In genomic region chr16:70689035-70689969, GRCh38 we compare ENCODE assay signal across 13 cellular contexts. TPM values are rescaled to one million over a fixed set of nuclear protein-coding genes. Genes with fewer than 3 reads are reported as not detected.
DNase-seq lines count a peak whose midpoint lies in the region; ATAC-seq, FAIRE-seq and TF ChIP-seq lines count a peak whose summit lies in the region.
"Had no signal": no experiment of that assay in that cellular context is flagged by ENCODE, and none has a peak within 500 bp of the region (broad histone marks: within the 10 kb centered on the region; RNA-seq: fewer than 3 reads in every experiment).

No MANE protein-coding gene starts in this region.

- FAIRE-seq in K562 (lab: Jason Lieb, UNC): no peak

- H3K9ac ChIP-seq in K562 (ENCODE audit: insufficient read depth in 1 of 2, low read depth in 2 of 2, low read length in 2 of 2) (peak overlapping the region in 1 of 2 experiments; percentile 20; a peak in 1 of 4 replicates), skeletal muscle satellite cell (ENCODE audit: low read depth, low read length) (peak overlapping the region; percentile 56)

- H3K79me2 ChIP-seq in K562 (ENCODE audit: control insufficient read depth, insufficient read depth, low read length): peaks cover 14% of the 10 kb centered on the region

- H3K9me3 Mint-ChIP-seq in HFFc6: no peaks in the 10 kb centered on the region
- H3K9me3 Mint-ChIP-seq: endodermal cell; stimulated activated naive CD8-positive, alpha-beta T cell treated with anti-CD3 and anti-CD28 coated beads, Interleukin-15, Interleukin-2, amounts not matched to agents 100 ng/mL and 50 ng/mL, for 24 hours had no signal

- no peaks in the 10 kb centered on the region for H3K9me1 ChIP-seq in K562 (ENCODE audit: control insufficient read depth, insufficient read depth, low read length)

- no peak for TF ChIP-seq EP300 in K562 (IDR thresholded peaks at IDR 0.05; ENCODE audit: low read length)

- H3K4me1 ChIP-seq in K562 (replicated peaks in 1 of 2; ENCODE audit: control insufficient read depth in 2 of 2, insufficient read depth in 2 of 2, low read length in 2 of 2) (peaks cover 15 to 82% of the 10 kb centered on the region in 2 experiments), skeletal muscle satellite cell (ENCODE audit: control insufficient read depth, insufficient read depth, low read length) (peaks cover 89% of the 10 kb centered on the region)

- no peak overlapping the region for H2AFZ ChIP-seq in K562 (ENCODE audit: low read depth, low read length)

- CTCF ChIA-PET in K562 (lab: Yijun Ruan, JAX; ENCODE audit: low intra/inter-chr PET ratio): no interaction called here

- H3K9me3 ChIP-seq in K562 (replicated peaks; ENCODE audit: control insufficient read depth, insufficient read depth, low read depth, low read length) (no peaks in the 10 kb centered on the region), skeletal muscle satellite cell (replicated peaks; ENCODE audit: low read length) (no peaks in the 10 kb centered on the region)
- H3K9me3 ChIP-seq: adrenal gland had no signal

- H4K20me1 ChIP-seq in K562 (replicated peaks; ENCODE audit: control insufficient read depth, insufficient read depth, low read length): no peaks in the 10 kb centered on the region

- DNase-seq in COLO668 (lab: John Stamatoyannopoulos, UW; ENCODE audit: unreplicated experiment): peak; percentile 36
- DNase-seq in K562 (ENCODE audit: extremely low read depth in 1 of 4, low spot score in 3 of 4): no peak
- DNase-seq in left colon: peak; percentile 73 to 78
- DNase-seq in stimulated activated CD4-positive, alpha-beta T cell treated with anti-CD3 and anti-CD28 coated beads, Interleukin-12 subunit alpha, Interleukin-12 subunit beta, amount 100 ng/mL, for 4 hours: no peak
- no peak for DNase-seq in NCI-H524 treated with DMSO at 0.1 percent for 48 hours (lab: John Stamatoyannopoulos, UW)
- DNase-seq in islet precursor cell: no peak
- no peak for DNase-seq in HFFc6
- DNase-seq: adrenal gland; endodermal cell; NCI-H1694 treated with DMSO at 0.1 percent for 48 hours; stimulated activated CD4-positive, alpha-beta T cell treated with anti-CD3 and anti-CD28 coated beads, Interleukin-2, amount 100 ng/mL, for 24 hours had no signal

- BruUV-seq in K562 (replicated peaks; lab: Mats Ljungman, UMichigan): no TSS peak

- H3K27ac Mint-ChIP-seq in HFFc6: no peak overlapping the region; the same call in 1 of the 2 replicates
- H3K27ac Mint-ChIP-seq: endodermal cell; stimulated activated naive CD8-positive, alpha-beta T cell treated with anti-CD3 and anti-CD28 coated beads, Interleukin-15, Interleukin-2, amounts not matched to agents 100 ng/mL and 50 ng/mL, for 24 hours had no signal

- in situ Hi-C loops in K562 (cut with MboI): no loop called here

- H3K4me1 Mint-ChIP-seq in HFFc6 (ENCODE audit: low read depth): peaks cover 60% of the 10 kb centered on the region

- H3K36me3 ChIP-seq in K562 (ENCODE audit: control insufficient read depth, insufficient read depth, low read length) (peaks cover 11% of the 10 kb centered on the region; the same call in 1 of the 3 replicates), skeletal muscle satellite cell (ENCODE audit: insufficient read depth, low read length) (no peaks in the 10 kb centered on the region)
- H3K36me3 ChIP-seq: adrenal gland had no signal

- intact Hi-C loops in K562 (cut with micrococcal nuclease) (loop anchor here (5.0 kb wide), 2 partner anchors 48 to 83 kb away; no protein-coding TSS in a partner anchor), left colon (cut with DNase I, micrococcal nuclease) (loop anchor here in 1 of 2 donors (10.0 kb wide), 1 partner anchor 55 kb away; no protein-coding TSS in a partner anchor)

- 83% methylated on average over 19 of the region's 22 CpGs for WGBS in K562 (ENCODE audit: insufficient coverage, low coverage, missing lambda C conversion rate)

- POLR2A ChIA-PET in K562 (lab: Yijun Ruan, JAX): interaction anchor here (0.6 to 0.7 kb wide), 2 partner anchors 82 to 104 kb away, joined by 3 read pairs; no protein-coding TSS in a partner anchor

- H3K4me3 ChIP-seq in K562 (no peak overlapping the region), skeletal muscle satellite cell (ENCODE audit: low read length) (no peak overlapping the region)
- H3K4me3 ChIP-seq: adrenal gland had no signal

- no peak for TF ChIP-seq RAD21 in K562 (CRISPR knock-in tag; conservative IDR thresholded peaks at IDR 0.05 in 1 of 2, IDR thresholded peaks at IDR 0.05 in 1 of 2)

- no peak overlapping the region for H3K4me2 ChIP-seq in K562 (ENCODE audit: insufficient read depth, low read length)
- H3K4me2 ChIP-seq in skeletal muscle satellite cell (ENCODE audit: low read length): no peak overlapping the region

- no peak for TF ChIP-seq POLR2A in K562 (conservative IDR thresholded peaks at IDR 0.05)

- no peak overlapping the region for H3K4me3 Mint-ChIP-seq in HFFc6
- H3K4me3 Mint-ChIP-seq: endodermal cell; stimulated activated naive CD8-positive, alpha-beta T cell treated with anti-CD3 and anti-CD28 coated beads, Interleukin-15, Interleukin-2, amounts not matched to agents 100 ng/mL and 50 ng/mL, for 24 hours had no signal

- H3K36me3 Mint-ChIP-seq in HFFc6 (ENCODE audit: low read depth): no peaks in the 10 kb centered on the region

- TF ChIP-seq CTCF in K562 (IDR thresholded peaks at IDR 0.05 in 2 of 3, conservative IDR thresholded peaks at IDR 0.05 in 1 of 3; ENCODE audit: insufficient read depth in 2 of 3, low read depth in 1 of 3, low read length in 3 of 3) (no peak), HFFc6 (IDR thresholded peaks at IDR 0.05) (no peak)

- H3K27me3 ChIP-seq in K562 (ENCODE audit: control insufficient read depth in 2 of 2, insufficient read depth in 2 of 2, low read length in 2 of 2) (no peaks in the 10 kb centered on the region), skeletal muscle satellite cell (ENCODE audit: control insufficient read depth, insufficient read depth, low read length) (no peaks in the 10 kb centered on the region)
- H3K27me3 ChIP-seq: adrenal gland had no signal

- ATAC-seq in K562 (no peak), left colon (peak; percentile 35)

- no peak overlapping the region for H3K27ac ChIP-seq in K562 (ENCODE audit: extremely low read depth, low read depth, low read length)

- H3K27me3 Mint-ChIP-seq in HFFc6 (ENCODE audit: insufficient read depth): peaks cover 7% of the 10 kb centered on the region

RNA-seq across cellular contexts. Expression of gene MTSS2, which starts 3.4 kb away (rescaled TPM):
- 15.0 and 50.2 TPM in 2 replicates for total RNA-seq in K562 (2011; cell fraction: chromatin; rRNA removed; ENCODE audit: low replicate concordance)
- total RNA-seq in K562 (2011; cell fraction: nucleolus; rRNA removed): 41.7 and 44.2 TPM in 2 replicates
- 20.2 and 24.3 TPM in 2 replicates for total RNA-seq in K562 (2011; cell fraction: nucleoplasm; rRNA removed)
- 15.4 and 22.4 TPM in 2 replicates for total RNA-seq in K562 (2014; rRNA removed)
- 4.8 and 9.1 TPM in 2 replicates for total RNA-seq in K562 (2014; rRNA removed; fragmentation: Illumina TruSeq; extraction: Trizol)
- total RNA-seq in K562 (2015; rRNA removed; fragmentation: Illumina TruSeq; extraction: Trizol): 20.6 and 24.2 TPM in 2 replicates
- total RNA-seq in K562 (2021): 51.2 and 60.3 TPM in 2 replicates
- 16.9 and 21.5 TPM in 2 replicates for polyA plus RNA-seq in K562 (2011; rRNA removed)
- polyA plus RNA-seq in K562 (2011; cell fraction: cytosol; rRNA removed): 13.3 and 40.6 TPM in 2 replicates
- polyA plus RNA-seq in K562 (2011; cell fraction: nucleus; rRNA removed): 40.9 and 91.6 TPM in 2 replicates
- polyA plus RNA-seq in K562 (2012): 55.8 and 57.7 TPM in 2 replicates
- 36.2 and 45.7 TPM in 2 replicates for polyA plus RNA-seq in K562 (2014; fragmentation: Illumina TruSeq; extraction: Trizol)
- under 1 TPM; 0.11 to 0.32 TPM for polyA plus RNA-seq in K562 (2014; fragmentation: Nextera tagmentation; extraction: Ambion mirVana)
- polyA plus RNA-seq in K562 (2014; rRNA removed): 31.1 and 46.9 TPM in 2 replicates
- polyA minus RNA-seq in K562 (2011; rRNA and poly(A)+ RNA removed): 6.7 and 12.5 TPM in 2 replicates
- polyA minus RNA-seq in K562 (2011; cell fraction: cytosol; rRNA and poly(A)+ RNA removed): 27.2 and 41.8 TPM in 2 replicates
- 20.1 and 25.2 TPM in 2 replicates for polyA minus RNA-seq in K562 (2011; cell fraction: nucleus; rRNA and poly(A)+ RNA removed)
- 10 to 100 TPM; 21.5 to 28.3 TPM for total RNA-seq in left colon
- total RNA-seq in skeletal muscle satellite cell (2012; rRNA removed): 17.0 and 25.6 TPM in 2 replicates
- 10 to 100 TPM; 82.0 to 96.1 (median 86.5) TPM for total RNA-seq in HFFc6 (2021; fragmentation: NEBNext Ultra II Directional; extraction: Animal tissue kit (Norgen Biotek cat#: 25700))

RNA-seq across cellular contexts. Expression of gene IL34, which starts 42.9 kb away (rescaled TPM):
- 0.44 TPM in 1 of 2 replicates, not detected in the other for total RNA-seq in K562 (2011; cell fraction: chromatin; rRNA removed; ENCODE audit: low replicate concordance)
- not detected in 2 replicates for total RNA-seq in K562 (2011; cell fraction: nucleolus; rRNA removed)
- total RNA-seq in K562 (2011; cell fraction: nucleoplasm; rRNA removed): not detected in 2 replicates
- 0.20 TPM in 1 of 2 replicates, not detected in the other for total RNA-seq in K562 (2014; rRNA removed)
- total RNA-seq in K562 (2014; rRNA removed; fragmentation: Illumina TruSeq; extraction: Trizol): not detected in 2 replicates
- 0.18 TPM in 1 of 2 replicates, not detected in the other for total RNA-seq in K562 (2015; rRNA removed; fragmentation: Illumina TruSeq; extraction: Trizol)
- total RNA-seq in K562 (2021): 0.25 TPM in 1 of 2 replicates, not detected in the other
- 0.10 TPM in 1 of 2 replicates, not detected in the other for polyA plus RNA-seq in K562 (2011; rRNA removed)
- 0.16 and 0.49 TPM in 2 replicates for polyA plus RNA-seq in K562 (2011; cell fraction: cytosol; rRNA removed)
- 0.20 and 0.32 TPM in 2 replicates for polyA plus RNA-seq in K562 (2011; cell fraction: nucleus; rRNA removed)
- 0.39 and 0.44 TPM in 2 replicates for polyA plus RNA-seq in K562 (2012)
- polyA plus RNA-seq in K562 (2014; fragmentation: Illumina TruSeq; extraction: Trizol): 0.58 TPM in 1 of 2 replicates, not detected in the other
- polyA plus RNA-seq in K562 (2014; fragmentation: Nextera tagmentation; extraction: Ambion mirVana): not detected
- polyA plus RNA-seq in K562 (2014; rRNA removed): 0.07 and 0.18 TPM in 2 replicates
- polyA minus RNA-seq in K562 (2011; rRNA and poly(A)+ RNA removed): not detected in 2 replicates
- not detected in 2 replicates for polyA minus RNA-seq in K562 (2011; cell fraction: cytosol; rRNA and poly(A)+ RNA removed)
- polyA minus RNA-seq in K562 (2011; cell fraction: nucleus; rRNA and poly(A)+ RNA removed): not detected in 2 replicates
- 1 to 10 TPM in 1 of 2 donors, under 1 TPM in 1; 0.89 to 1.5 TPM for total RNA-seq in left colon
- 0.51 and 1.5 TPM in 2 replicates for total RNA-seq in skeletal muscle satellite cell (2012; rRNA removed)
- total RNA-seq in HFFc6 (2021; fragmentation: NEBNext Ultra II Directional; extraction: Animal tissue kit (Norgen Biotek cat#: 25700)): under 1 TPM in 2 of 6 experiments, not detected in 4; 0.09 TPM

Comparison
In these comparisons a context has a peak if more than half of its experiments do, and no peak if none do; other contexts are left out.
1. DNase-seq: peak in COLO668 (single experiment) and left colon (2 of 2); none in K562 (0 of 4), stimulated activated CD4-positive, alpha-beta T cell treated with anti-CD3 and anti-CD28 coated beads, Interleukin-12 subunit alpha, Interleukin-12 subunit beta, amount 100 ng/mL, for 4 hours (single experiment), NCI-H524 treated with DMSO at 0.1 percent for 48 hours (single experiment), islet precursor cell (single experiment) and HFFc6 (single experiment).